15 cellular contexts compared by ENCODE assay signal in genomic region chr5:107472620-107473064, GRCh38.
DNase-seq lines count a peak whose midpoint lies in the region; ATAC-seq and TF ChIP-seq lines count a peak whose summit lies in the region.
"Had no signal": no experiment of that assay in that cellular context is flagged by ENCODE, and none has a peak within 500 bp of the region (broad histone marks: within the 10 kb centered on the region; RNA-seq: fewer than 3 reads in every experiment).

No MANE protein-coding gene starts in this region.

- DNase-seq in DMS 273 treated with DMSO at 0.1 percent for 48 hours (lab: John Stamatoyannopoulos, UW) (peak; percentile 26), PC-9 (peak; percentile 35 to 79), islet precursor cell (peak; percentile 77), AG08395 (ENCODE audit: low spot score) (no peak)
- DNase-seq: activated CD4-positive, alpha-beta T cell treated with anti-CD3 and anti-CD28 coated beads, Interleukin-2, amount 50 U/mL, for 48 hours; DMS79; endodermal cell; NCI-H1417 had no signal

- H3K9me3 ChIP-seq in HUES64 (ENCODE audit: insufficient read depth, low read depth, low read length): no peaks in the 10 kb centered on the region
- H3K9me3 ChIP-seq in PC-9 (ENCODE audit: insufficient read depth, low read depth): no peaks in the 10 kb centered on the region
- H3K9me3 ChIP-seq: BLaER1, right atrium auricular region had no signal

- no peak overlapping the region for H2AFZ ChIP-seq in PC-9

- H3K27me3 ChIP-seq in HUES64 (ENCODE audit: insufficient read depth, low read length): no peaks in the 10 kb centered on the region
- no peaks in the 10 kb centered on the region for H3K27me3 ChIP-seq in PC-9 (ENCODE audit: insufficient read depth, low read depth)
- H3K27me3 ChIP-seq: BLaER1, right atrium auricular region had no signal

- ATAC-seq in GM18517 (IDR thresholded peaks at IDR 0.05; ENCODE audit: unreplicated experiment) (no peak), GM19328 (IDR thresholded peaks at IDR 0.05; ENCODE audit: unreplicated experiment) (no peak), GM18907 (IDR thresholded peaks at IDR 0.05; ENCODE audit: unreplicated experiment) (no peak)

- TF ChIP-seq CTCF in PC-9 (conservative IDR thresholded peaks at IDR 0.05): no peak

- H3K9ac ChIP-seq in HUES64 (ENCODE audit: low read depth, low read length): no peak overlapping the region
- H3K9ac ChIP-seq: BLaER1, KMS-11 had no signal

- peaks cover 82% of the 10 kb centered on the region for H3F3A ChIP-seq in PC-9 (ENCODE audit: insufficient read depth, low read depth)

- H3K27ac ChIP-seq in HUES64 (ENCODE audit: low read depth, low read length) (peak overlapping the region; percentile 33; the same call in 1 of the 2 replicates), PC-9 (peak overlapping the region; percentile 90)
- H3K27ac ChIP-seq: BLaER1, KMS-11 had no signal

- H3K4me1 ChIP-seq in HUES64 (ENCODE audit: insufficient read depth, low read length): peaks cover 81% of the 10 kb centered on the region
- H3K4me1 ChIP-seq in PC-9 (replicated peaks; ENCODE audit: insufficient read depth): peaks cover 95% of the 10 kb centered on the region

- H3K9me2 ChIP-seq in PC-9 (ENCODE audit: insufficient read depth): no peaks in the 10 kb centered on the region

- WGBS in HUES64: under 1% methylated on average over 2 of the region's 2 CpGs

- POLR2A ChIA-PET in PC-9 (lab: Charles Lee; ENCODE audit: unreplicated experiment): interaction anchor here (0.6 to 1.0 kb wide), 3 partner anchors 14 to 99 kb away, joined by 3 to 8 read pairs (median 5); no protein-coding TSS in a partner anchor

- CTCF ChIA-PET in PC-9 (lab: Charles Lee): no interaction called here

- H3K79me2 ChIP-seq in PC-9 (ENCODE audit: low read depth): peaks cover 84% of the 10 kb centered on the region

- intact Hi-C loops in PC-9 (cut with micrococcal nuclease; ENCODE audit: unreplicated experiment): loop anchor here (1.0 kb wide), 1 partner anchor 255 kb away; no protein-coding TSS in a partner anchor

- no TSS peak for BruUV-seq in PC-9 (replicated peaks; lab: Mats Ljungman, UMichigan)

- H3K4me2 ChIP-seq in PC-9: peak overlapping the region; percentile 71
- H3K4me2 ChIP-seq: BLaER1, KMS-11 had no signal

- H3K4me3 ChIP-seq in HUES64 (ENCODE audit: low read length) (no peak overlapping the region), PC-9 (peak overlapping the region; percentile 17; the same call in 1 of the 2 replicates)
- H3K4me3 ChIP-seq: BLaER1, right atrium auricular region had no signal

- H4K20me1 ChIP-seq in PC-9 (ENCODE audit: insufficient read depth): no peaks in the 10 kb centered on the region
- H4K20me1 ChIP-seq: BLaER1 had no signal

- H3K36me3 ChIP-seq in HUES64 (ENCODE audit: insufficient read depth, low read length) (no peaks in the 10 kb centered on the region), PC-9 (ENCODE audit: low read depth) (no peaks in the 10 kb centered on the region)
- H3K36me3 ChIP-seq: BLaER1, right atrium auricular region had no signal
